In genomic region chr10:90462761-90463160, GRCh38 we compare ENCODE assay signal across 1 cellular context.
TF ChIP-seq lines count a peak whose summit lies in the region.

No MANE protein-coding gene starts in this region.

TF ChIP-seq in H1, 55 proteins besides CTCF, POLR2A, EP300 and RAD21:
- TF ChIP-seq CHD7 (IDR thresholded peaks at IDR 0.05; ENCODE audit: insufficient replicate concordance, low read length) (no peak), POLR2AphosphoS5 (IDR thresholded peaks at IDR 0.05; ENCODE audit: low read depth, low read length) (no peak), SIRT6 (IDR thresholded peaks at IDR 0.05; ENCODE audit: low read length) (no peak), SAP30 (IDR thresholded peaks at IDR 0.05; ENCODE audit: insufficient read depth, insufficient replicate concordance, low read length) (no peak), NANOG (IDR thresholded peaks at IDR 0.05; ENCODE audit: insufficient read depth, low read depth, low read length, poor library complexity, severe bottlenecking) (no peak)
